Comparison of ENCODE assay signal across 24 cellular contexts in genomic region chr16:11534262-11534661, GRCh38. TPM values are rescaled to one million over a fixed set of nuclear protein-coding genes. Genes with fewer than 3 reads are reported as not detected.
DNase-seq lines count a peak whose midpoint lies in the region; ATAC-seq and TF ChIP-seq lines count a peak whose summit lies in the region.
"Had no signal": no experiment of that assay in that cellular context is flagged by ENCODE, and none has a peak within 500 bp of the region (broad histone marks: within the 10 kb centered on the region; RNA-seq: fewer than 3 reads in every experiment).

No MANE protein-coding gene starts in this region.

- no peaks in the 10 kb centered on the region for H3K27me3 Mint-ChIP-seq in neural crest cell (ENCODE audit: low read depth)
- H3K27me3 Mint-ChIP-seq: activated CD8-positive, alpha-beta memory T cell treated with anti-CD3 and anti-CD28 coated beads, Interleukin-2, amount 10 ng/mL, durations not matched to agents 7 days and 5 days; activated naive CD8-positive, alpha-beta T cell treated with anti-CD3 and anti-CD28 coated beads, Interleukin-2, amount 50 U/mL, for 24 hours had no signal

- H3K4me3 Mint-ChIP-seq in neural crest cell, result no peak overlapping the region
- H3K4me3 Mint-ChIP-seq: activated CD8-positive, alpha-beta memory T cell treated with anti-CD3 and anti-CD28 coated beads, Interleukin-2, amount 10 ng/mL, durations not matched to agents 7 days and 5 days; activated naive CD8-positive, alpha-beta T cell treated with anti-CD3 and anti-CD28 coated beads, Interleukin-2, amount 50 U/mL, for 24 hours; H9 had no signal

- no peaks in the 10 kb centered on the region for H3K36me3 Mint-ChIP-seq in neural crest cell (ENCODE audit: low read depth)
- H3K36me3 Mint-ChIP-seq: activated CD8-positive, alpha-beta memory T cell treated with anti-CD3 and anti-CD28 coated beads, Interleukin-2, amount 10 ng/mL, durations not matched to agents 7 days and 5 days had no signal

- no peaks in the 10 kb centered on the region for H3K9me3 Mint-ChIP-seq in neural crest cell
- H3K9me3 Mint-ChIP-seq: activated naive CD8-positive, alpha-beta T cell treated with anti-CD3 and anti-CD28 coated beads, Interleukin-2, amount 50 U/mL, for 24 hours had no signal

- TF ChIP-seq CTCF in AG10803 (conservative IDR thresholded peaks at IDR 0.05; ENCODE audit: low read length), result no peak
- TF ChIP-seq CTCF in neural crest cell (conservative IDR thresholded peaks at IDR 0.05), result no peak

- no peak overlapping the region for H3K4me3 ChIP-seq in AG10803 (ENCODE audit: low read length)
- H3K4me3 ChIP-seq: Peyer's patch, sigmoid colon, upper lobe of left lung had no signal

- ATAC-seq in GM19023 (IDR thresholded peaks at IDR 0.05; ENCODE audit: unreplicated experiment), result no peak
- ATAC-seq: activated CD8-positive, alpha-beta memory T cell treated with anti-CD3 and anti-CD28 coated beads, Interleukin-2, amount 10 ng/mL, durations not matched to agents 7 days and 5 days; activated naive CD8-positive, alpha-beta T cell treated with anti-CD3 and anti-CD28 coated beads, Interleukin-2, amount 50 U/mL, for 24 hours; left ventricle myocardium superior; stimulated activated naive CD8-positive, alpha-beta T cell treated with anti-CD3 and anti-CD28 coated beads, Interleukin-15, Interleukin-2, amounts not matched to agents 100 U/mL and 50 U/mL, for 24 hours had no signal

- H3K27ac Mint-ChIP-seq in neural crest cell (ENCODE audit: unreplicated experiment), result peak overlapping the region; percentile 46
- H3K27ac Mint-ChIP-seq: activated CD8-positive, alpha-beta memory T cell treated with anti-CD3 and anti-CD28 coated beads, Interleukin-2, amount 10 ng/mL, durations not matched to agents 7 days and 5 days; activated naive CD8-positive, alpha-beta T cell treated with anti-CD3 and anti-CD28 coated beads, Interleukin-2, amount 50 U/mL, for 24 hours had no signal

- H3K4me1 Mint-ChIP-seq in neural crest cell, result peaks cover 16% of the 10 kb centered on the region

- DNase-seq in AG10803 (ENCODE audit: low read depth), result peak; percentile 21
- DNase-seq in NCI-H69 (lab: John Stamatoyannopoulos, UW), result peak; percentile 42
- peak; percentile 31 for DNase-seq in fibroblast of peridontal ligament (ENCODE audit: extremely low read depth)
- no peak for DNase-seq in neural crest cell (ENCODE audit: low read depth, low spot score)
- no peak for DNase-seq in activated effector memory CD4-positive, alpha-beta T cell treated with anti-CD3 and anti-CD28 coated beads, Interleukin-2, amount 50 U/mL, for 16 hours
- DNase-seq in NCI-H1436 treated with DMSO at 0.1 percent for 48 hours (lab: John Stamatoyannopoulos, UW), result no peak
- no peak for DNase-seq in NCI-H748 treated with DMSO at 0.1 percent for 48 hours (lab: John Stamatoyannopoulos, UW)
- DNase-seq: activated CD4-positive, CD25-positive, alpha-beta regulatory T cell treated with anti-CD3 and anti-CD28 coated beads, Interleukin-2, amount 50 U/mL, for 72 hours; activated CD8-positive, alpha-beta memory T cell treated with anti-CD3 and anti-CD28 coated beads, Interleukin-2, amount 10 ng/mL, durations not matched to agents 7 days and 5 days; activated naive CD8-positive, alpha-beta T cell treated with anti-CD3 and anti-CD28 coated beads, Interleukin-2, amount 50 U/mL, for 24 hours; C1 segment of cervical spinal cord; DMS 273 treated with DMSO at 0.1 percent for 48 hours; GF-D8; glutamatergic neuron; H9; left ventricle myocardium superior; NCI-H1694 treated with DMSO at 0.1 percent for 48 hours; NCI-H2227 treated with DMSO at 0.1 percent for 48 hours; Peyer's patch; sigmoid colon; stimulated activated naive CD8-positive, alpha-beta T cell treated with anti-CD3 and anti-CD28 coated beads, Interleukin-15, Interleukin-2, amounts not matched to agents 100 U/mL and 50 U/mL, for 24 hours; T1000; upper lobe of left lung had no signal

RNA-seq across cellular contexts. Expression of gene LITAF, which starts 52.5 kb away (rescaled TPM):
- 62.9 and 69.7 TPM in 2 replicates for total RNA-seq in neural crest cell

Comparison
In these comparisons a context has a peak if more than half of its experiments do, and no peak if none do; other contexts are left out.
1. DNase-seq: peak in AG10803 (single experiment), NCI-H69 (single experiment) and fibroblast of peridontal ligament (single experiment); none in neural crest cell (single experiment), activated effector memory CD4-positive, alpha-beta T cell treated with anti-CD3 and anti-CD28 coated beads, Interleukin-2, amount 50 U/mL, for 16 hours (single experiment), NCI-H1436 treated with DMSO at 0.1 percent for 48 hours (single experiment) and NCI-H748 treated with DMSO at 0.1 percent for 48 hours (single experiment).